Comparison of ENCODE assay signal across 19 cellular contexts in genomic region chr6:153959281-153959680, GRCh38.
"Had no signal": no experiment of that assay in that cellular context is flagged by ENCODE, and none has a peak within 500 bp of the region (broad histone marks: within the 10 kb centered on the region; RNA-seq: fewer than 3 reads in every experiment).

No MANE protein-coding gene starts in this region.

- H3K4me1 ChIP-seq: colonic mucosa, heart left ventricle had no signal

- H3K36me3 ChIP-seq: colonic mucosa, heart left ventricle, spleen, thoracic aorta, vagina had no signal

- H3K27ac ChIP-seq: colonic mucosa, dorsolateral prefrontal cortex, heart left ventricle, spleen, thoracic aorta, vagina had no signal

- H3K9me3 Mint-ChIP-seq: activated CD4-positive, alpha-beta memory T cell treated with anti-CD3 and anti-CD28 coated beads for 36 hours; activated naive CD8-positive, alpha-beta T cell treated with anti-CD3 and anti-CD28 coated beads for 36 hours; type B pancreatic cell had no signal

- H3K27me3 ChIP-seq: colonic mucosa, heart left ventricle, spleen, vagina had no signal

- H3K27me3 Mint-ChIP-seq: naive B cell, type B pancreatic cell had no signal

- H3K36me3 Mint-ChIP-seq: activated CD4-positive, alpha-beta memory T cell treated with anti-CD3 and anti-CD28 coated beads for 36 hours; activated naive CD8-positive, alpha-beta T cell treated with anti-CD3 and anti-CD28 coated beads for 36 hours; naive B cell; type B pancreatic cell had no signal

- H3K4me1 Mint-ChIP-seq: activated naive CD8-positive, alpha-beta T cell treated with anti-CD3 and anti-CD28 coated beads for 36 hours had no signal

- H3K9me3 ChIP-seq: colonic mucosa, heart left ventricle, thoracic aorta, vagina had no signal

- H3K27ac Mint-ChIP-seq: activated CD4-positive, alpha-beta memory T cell treated with anti-CD3 and anti-CD28 coated beads for 36 hours; activated naive CD8-positive, alpha-beta T cell treated with anti-CD3 and anti-CD28 coated beads for 36 hours; type B pancreatic cell had no signal

- H3K4me3 ChIP-seq: colonic mucosa, dorsolateral prefrontal cortex, heart left ventricle, lung, spleen, thoracic aorta had no signal

- FAIRE-seq: astrocyte, kidney had no signal

- DNase-seq: activated CD4-positive, alpha-beta memory T cell treated with anti-CD3 and anti-CD28 coated beads for 36 hours; activated CD4-positive, alpha-beta T cell treated with anti-CD3 and anti-CD28 coated beads for 48 hours; activated naive CD4-positive, alpha-beta T cell treated with Interleukin-2 at 50 U/mL for 16 hours; activated naive CD8-positive, alpha-beta T cell treated with anti-CD3 and anti-CD28 coated beads for 36 hours; activated T-cell treated with anti-CD3 and anti-CD28 coated beads, Interleukin-2, amount 50 U/mL, for 48 hours; colonic mucosa; dorsolateral prefrontal cortex; heart left ventricle; kidney; naive B cell; spleen; stimulated activated CD4-positive, alpha-beta T cell treated with anti-CD3 and anti-CD28 coated beads, Interleukin-4, amount 100 ng/mL, for 24 hours; stimulated activated naive CD4-positive, alpha-beta T cell treated with Interleukin-2 at 50 U/mL for 16 hours had no signal

- H3K4me3 Mint-ChIP-seq: activated CD4-positive, alpha-beta memory T cell treated with anti-CD3 and anti-CD28 coated beads for 36 hours; activated naive CD8-positive, alpha-beta T cell treated with anti-CD3 and anti-CD28 coated beads for 36 hours; naive B cell; type B pancreatic cell had no signal

- ATAC-seq: heart left ventricle, left lobe of liver had no signal
